1 cellular context compared by ENCODE assay signal in the genomic region with DNA sequence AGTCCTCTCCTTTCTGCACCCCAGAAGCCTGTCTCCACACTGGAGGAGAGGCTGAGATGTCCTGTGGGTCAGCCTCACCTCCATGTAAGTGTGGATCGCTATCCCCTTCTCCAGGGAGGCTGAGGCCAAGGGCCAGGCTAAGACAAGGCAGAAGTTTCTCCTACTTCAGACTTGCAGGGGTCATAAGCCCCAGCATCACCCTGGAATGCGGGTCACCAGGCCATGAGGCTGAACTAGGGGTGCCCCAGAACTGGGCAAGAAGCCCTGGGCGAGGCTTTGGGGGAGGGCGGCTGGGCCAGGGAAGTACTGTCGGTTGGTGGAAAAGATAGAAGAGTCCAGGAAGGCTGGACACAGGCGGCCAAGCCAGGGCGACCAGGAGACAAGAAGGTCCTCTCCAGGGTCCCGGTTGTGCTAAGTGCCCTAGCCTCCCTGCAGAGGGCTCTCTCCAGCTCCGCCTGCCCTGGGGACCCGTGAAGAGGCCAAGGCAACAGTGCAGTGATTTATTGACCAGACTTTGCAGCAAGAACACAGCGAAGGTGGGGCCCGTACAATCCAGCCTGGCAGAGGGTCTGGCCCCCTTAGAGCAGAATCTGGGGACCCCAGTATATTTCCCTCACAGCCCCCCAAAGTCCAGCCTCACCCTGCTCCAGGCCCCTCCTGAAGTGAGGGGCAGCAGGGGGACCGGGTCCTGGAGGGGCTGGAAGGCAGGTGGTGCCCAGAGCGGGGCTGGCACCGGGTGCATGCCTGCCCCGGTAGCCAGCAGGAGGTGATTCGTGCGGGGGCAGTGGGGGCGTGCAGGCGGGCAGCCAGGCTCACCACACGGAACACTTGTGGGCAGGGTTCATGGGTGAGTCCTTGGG.
A peak's percentile ranks its signal among the peaks of the same experiment; 100 is the strongest.
TF ChIP-seq lines count a peak whose summit lies in the region.

No MANE protein-coding gene starts in this region.

TF ChIP-seq in HepG2, 621 proteins besides CTCF, POLR2A, EP300 and RAD21:
- TF ChIP-seq PHF21A (CRISPR knock-in tag; IDR thresholded peaks at IDR 0.05) = 0 out of 2 replicates have a peak, but pooled peaks have one; percentile 24
- no peak for TF ChIP-seq ZFX (CRISPR knock-in tag; IDR thresholded peaks at IDR 0.05; ENCODE audit: low read depth)
- no peak for TF ChIP-seq SP2 (CRISPR knock-in tag; IDR thresholded peaks at IDR 0.05)
- 0 out of 2 replicates have a peak, but pooled peaks have one; percentile 29 for TF ChIP-seq ZNF891 (CRISPR knock-in tag; IDR thresholded peaks at IDR 0.05)
- TF ChIP-seq SALL2 (CRISPR knock-in tag; IDR thresholded peaks at IDR 0.05) = no peak
- no peak for TF ChIP-seq ZNF354B (CRISPR knock-in tag; IDR thresholded peaks at IDR 0.05)
- 0 out of 2 replicates have a peak, but pooled peaks have one; percentile 30 for TF ChIP-seq HMG20B (CRISPR knock-in tag; conservative IDR thresholded peaks at IDR 0.05)
- no peak for TF ChIP-seq ZSCAN29 (CRISPR knock-in tag; conservative IDR thresholded peaks at IDR 0.05)
- peak; percentile 90 for TF ChIP-seq GFI1 (CRISPR knock-in tag; IDR thresholded peaks at IDR 0.05; ENCODE audit: borderline replicate concordance)
- no peak for TF ChIP-seq NCOA1 (CRISPR knock-in tag; IDR thresholded peaks at IDR 0.05)
- TF ChIP-seq STAG1 (CRISPR knock-in tag; IDR thresholded peaks at IDR 0.05) = peak; percentile 25; the same call in 1 of the 2 replicates
- TF ChIP-seq KDM5B (CRISPR knock-in tag; IDR thresholded peaks at IDR 0.05; ENCODE audit: borderline replicate concordance) = peak; percentile 8; the same call in 1 of the 2 replicates
